In the genomic region with DNA sequence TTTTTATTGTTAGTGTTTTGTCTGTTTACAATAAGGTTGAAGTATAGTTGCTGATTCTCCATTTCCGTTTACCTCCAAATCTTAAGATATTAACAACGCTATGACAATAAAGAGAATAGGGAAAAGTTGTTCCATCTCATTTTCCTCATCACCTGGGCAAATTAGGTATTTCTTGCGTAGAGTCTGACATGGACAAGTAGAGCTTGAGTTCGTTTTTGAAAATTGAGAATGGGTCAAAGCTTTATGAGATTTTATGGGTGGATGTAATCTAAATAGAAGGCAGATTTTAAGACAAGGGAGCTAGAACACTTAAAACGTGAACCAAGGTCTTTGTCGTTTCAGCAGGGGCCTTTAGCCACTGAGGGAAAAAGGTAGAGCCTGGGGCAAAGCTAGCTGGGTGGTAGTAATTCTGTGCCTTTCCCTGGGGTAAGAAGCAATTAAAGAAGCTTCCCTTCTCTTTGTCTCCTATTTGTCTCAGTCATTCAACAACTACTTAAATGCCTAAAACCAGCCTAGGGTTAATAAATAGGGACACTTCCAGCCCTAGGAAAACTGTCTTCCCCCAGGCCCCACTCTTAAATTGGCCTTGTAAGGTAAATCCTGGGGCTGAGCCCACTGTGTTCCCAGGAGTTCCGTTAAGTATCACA, we compare ENCODE assay signal across 8 cellular contexts. TPM values are rescaled to one million over a fixed set of nuclear protein-coding genes. Genes with fewer than 3 reads are reported as not detected.
DNase-seq lines count a peak whose midpoint lies in the region; ATAC-seq and TF ChIP-seq lines count a peak whose summit lies in the region.

No MANE protein-coding gene starts in this region.

- H2AFZ ChIP-seq in mesenchymal stem cell (ENCODE audit: low read depth, low read length) = no peak overlapping the region

- no peak overlapping the region for H2BK120ac ChIP-seq in mesenchymal stem cell (ENCODE audit: low read depth, low read length)

- no peak overlapping the region for H3K14ac ChIP-seq in mesenchymal stem cell (ENCODE audit: low read length in 2 of 2)

- H4K91ac ChIP-seq in mesenchymal stem cell (ENCODE audit: low read length) = no peak overlapping the region

- TF ChIP-seq CTCF in left ventricle myocardium inferior (IDR thresholded peaks at IDR 0.05; ENCODE audit: borderline replicate concordance) (no peak), astrocyte of the cerebellum (IDR thresholded peaks at IDR 0.05; ENCODE audit: low read depth, low read length, missing control alignments) (no peak)

- intact Hi-C loops in left ventricle myocardium inferior (cut with micrococcal nuclease) = loop anchor here (10.0 kb wide), 1 partner anchor 52 kb away; a partner anchor contains a TSS
- intact Hi-C loops in left cardiac atrium (cut with DNase I) = loop anchor here (5.0 to 10.0 kb wide), 2 partner anchors 52 to 64 kb away; a partner anchor contains a TSS

- H3K4me1 ChIP-seq in left ventricle myocardium inferior (peaks cover 37% of the 10 kb centered on the region), mesenchymal stem cell (ENCODE audit: control insufficient read depth, insufficient read depth, low read depth, low read length) (peaks cover 3% of the 10 kb centered on the region)

- no peak overlapping the region for H3K23ac ChIP-seq in mesenchymal stem cell (ENCODE audit: low read length in 2 of 2)

- H3K79me1 ChIP-seq in mesenchymal stem cell (replicated peaks; ENCODE audit: low read length, poor library complexity, severe bottlenecking) = no peaks in the 10 kb centered on the region

- peak overlapping the region; percentile 96 for H3K27ac ChIP-seq in left ventricle myocardium inferior (replicated peaks)
- peak overlapping the region; percentile 96 for H3K27ac ChIP-seq in mesenchymal stem cell (ENCODE audit: low read length, poor library complexity, severe bottlenecking)

- H2BK15ac ChIP-seq in mesenchymal stem cell (ENCODE audit: low read depth, poor library complexity, severe bottlenecking) = no peak overlapping the region

- 13% methylated on average over 4 of the region's 7 CpGs for WGBS in mesenchymal stem cell

- no peak overlapping the region for H3K18ac ChIP-seq in mesenchymal stem cell (ENCODE audit: low read depth in 1 of 2, low read length in 2 of 2)

- peak overlapping the region; percentile 83 for H3K4me3 ChIP-seq in left ventricle myocardium inferior
- H3K4me3 ChIP-seq in astrocyte of the cerebellum (ENCODE audit: low read depth, low read length) = peak overlapping the region; percentile 90
- peak overlapping the region in 1 of 2 experiments; percentile 98 for H3K4me3 ChIP-seq in mesenchymal stem cell (ENCODE audit: insufficient read depth in 1 of 2, low read depth in 1 of 2, low read length in 2 of 2)

- H3K9me3 ChIP-seq in left ventricle myocardium inferior (replicated peaks) = peaks cover 12% of the 10 kb centered on the region
- H3K9me3 ChIP-seq in mesenchymal stem cell (ENCODE audit: control insufficient read depth, low read length) = no peaks in the 10 kb centered on the region

- no peak for DNase-seq in left ventricle myocardium inferior
- DNase-seq in left cardiac atrium = no peak
- no peak for DNase-seq in astrocyte of the cerebellum (ENCODE audit: low read depth)
- no peak for DNase-seq in mesenchymal stem cell
- no peak for DNase-seq in pons (ENCODE audit: low spot score)
- DNase-seq in germinal center (ENCODE audit: low spot score) = no peak
- DNase-seq in activated CD4-positive, CD25-positive, alpha-beta regulatory T cell treated with anti-CD3 and anti-CD28 coated beads, Interleukin-2, amount 50 U/mL, for 72 hours = no peak

- no peak overlapping the region for H2BK5ac ChIP-seq in mesenchymal stem cell (ENCODE audit: low read depth, low read length, poor library complexity, severe bottlenecking)

- H3K27me3 ChIP-seq in left ventricle myocardium inferior (ENCODE audit: low read depth) = no peaks in the 10 kb centered on the region
- H3K27me3 ChIP-seq in mesenchymal stem cell (ENCODE audit: control insufficient read depth in 1 of 2, insufficient read depth in 1 of 2, low read length in 2 of 2) = no peaks in the 10 kb centered on the region

- peak overlapping the region; percentile 97 for H4K8ac ChIP-seq in mesenchymal stem cell (ENCODE audit: low read length)

- H3K9ac ChIP-seq in mesenchymal stem cell (ENCODE audit: low read length) = peak overlapping the region; percentile 96

- peak overlapping the region; percentile 85 for H2AK5ac ChIP-seq in mesenchymal stem cell (ENCODE audit: low read length, severe bottlenecking)

- in situ Hi-C loops in astrocyte of the cerebellum (cut with HindIII; ENCODE audit: low sequenced_read_pairs) = loop anchor here (25.0 kb wide), 1 partner anchor 106 kb away; no protein-coding TSS in a partner anchor

- no peaks in the 10 kb centered on the region for H3K36me3 ChIP-seq in left ventricle myocardium inferior
- H3K36me3 ChIP-seq in mesenchymal stem cell (ENCODE audit: control insufficient read depth in 1 of 2, insufficient read depth in 2 of 2, low read depth in 1 of 2, low read length in 2 of 2) = no peaks in the 10 kb centered on the region

- ATAC-seq in left cardiac atrium (no peak), HG03469 (IDR thresholded peaks at IDR 0.05; ENCODE audit: unreplicated experiment) (no peak)

- H3K4ac ChIP-seq in mesenchymal stem cell (ENCODE audit: low read depth in 1 of 2, low read length in 2 of 2) = no peak overlapping the region

- no peak overlapping the region for H2BK12ac ChIP-seq in mesenchymal stem cell (ENCODE audit: low read length in 2 of 2)

- peak overlapping the region; percentile 88 for H3K4me2 ChIP-seq in mesenchymal stem cell (ENCODE audit: low read length, poor library complexity, severe bottlenecking)

RNA-seq across cellular contexts. Expression of a gene that starts 0.6 kb away (rescaled TPM):
- total RNA-seq in left ventricle myocardium inferior (7.9 TPM), left cardiac atrium (10 to 100 TPM in 1 of 2 donors, 1 to 10 TPM in 1; 7.4 to 12.0 TPM)
- 12.2 TPM for polyA plus RNA-seq in mesenchymal stem cell (2013, experiment 1 of 2)
- 12.5 TPM for polyA plus RNA-seq in mesenchymal stem cell (2013, experiment 2 of 2)

RNA-seq across cellular contexts. Expression of a gene that starts 53.9 kb away (rescaled TPM):
- total RNA-seq in left ventricle myocardium inferior (32.3 TPM), left cardiac atrium (10 to 100 TPM; 25.7 to 26.6 TPM)
- 28.2 TPM for polyA plus RNA-seq in mesenchymal stem cell (2013, experiment 1 of 2)
- polyA plus RNA-seq in mesenchymal stem cell (2013, experiment 2 of 2) = 29.7 TPM
